ENCODE assay signal across 8 cellular contexts in the genomic region with DNA sequence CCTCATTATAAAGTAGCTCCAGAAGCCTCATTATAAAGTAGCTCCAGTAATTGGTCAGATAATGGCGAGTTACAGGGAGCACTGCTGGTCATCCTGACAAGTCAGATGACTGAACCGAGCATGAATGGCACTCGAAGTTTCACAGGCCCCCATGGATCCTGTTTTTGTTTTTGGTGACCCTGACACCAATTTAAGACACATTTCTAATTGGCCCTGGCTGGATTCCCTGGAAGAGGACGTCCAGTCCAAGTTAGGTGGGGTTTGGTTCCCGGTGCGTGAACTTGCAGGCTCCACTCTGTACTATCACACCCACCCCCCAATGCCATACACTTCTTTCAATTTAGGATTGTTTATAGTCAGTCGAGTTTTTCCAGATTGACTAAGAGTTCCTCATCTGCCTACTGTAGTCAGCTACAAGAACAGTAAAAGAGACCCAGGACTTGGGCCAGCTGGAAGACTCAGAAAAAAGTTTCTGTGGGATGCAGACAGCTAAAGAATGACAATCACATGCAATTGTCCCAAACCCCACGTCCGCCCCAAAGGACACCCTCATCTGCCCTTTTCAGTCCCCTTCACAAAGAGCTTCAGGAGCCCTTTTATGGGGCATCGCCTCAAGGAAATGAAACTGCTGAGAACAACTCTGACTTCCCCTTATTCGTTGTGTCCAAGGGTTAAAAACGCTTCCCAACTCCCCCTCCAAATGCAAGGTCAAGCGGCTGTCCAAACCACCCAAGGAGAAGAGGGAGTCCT. TPM values are rescaled to one million over a fixed set of nuclear protein-coding genes. Genes with fewer than 3 reads are reported as not detected.
DNase-seq lines count a peak whose midpoint lies in the region; ATAC-seq, FAIRE-seq and TF ChIP-seq lines count a peak whose summit lies in the region.

No MANE protein-coding gene starts in this region.

- H3K4me1 ChIP-seq in PC-9 (replicated peaks; ENCODE audit: insufficient read depth): peaks cover 36% of the 10 kb centered on the region
- H3K4me1 ChIP-seq in H1 (replicated peaks in 1 of 4; ENCODE audit: control insufficient read depth in 3 of 4, insufficient read depth in 4 of 4, low read length in 3 of 4): peaks cover 5 to 14% (median 11%) of the 10 kb centered on the region in 4 experiments; a peak in 6 of 7 replicates
- peaks cover 29% of the 10 kb centered on the region for H3K4me1 ChIP-seq in Karpas-422 (ENCODE audit: low read length)

- peak overlapping the region; percentile 61 for H2BK120ac ChIP-seq in H1 (replicated peaks; ENCODE audit: low read depth, low read length)

- peak overlapping the region; percentile 85; the same call in 1 of the 2 replicates for H2BK5ac ChIP-seq in H1 (ENCODE audit: low read depth, low read length)

- peaks cover 43% of the 10 kb centered on the region; the same call in 1 of the 2 replicates for H3F3A ChIP-seq in PC-9 (ENCODE audit: insufficient read depth, low read depth)

- peaks cover 43% of the 10 kb centered on the region for H3K4me1 Mint-ChIP-seq in neural crest cell

- peak overlapping the region; percentile 90 for H3K27ac ChIP-seq in PC-9
- no peak overlapping the region for H3K27ac ChIP-seq in H1 (ENCODE audit: low read depth, low read length)
- no peak overlapping the region for H3K27ac ChIP-seq in Karpas-422 (ENCODE audit: low read length)

- no peak for FAIRE-seq in H1 (lab: Jason Lieb, UNC)

- CTCF ChIA-PET in PC-9 (lab: Charles Lee) (no interaction called here), H1 (lab: Charles Lee; ENCODE audit: partially characterized antibody) (interaction anchor here (0.6 to 11.2 kb wide), 8 partner anchors 8 to 207 kb away, joined by 3 to 130 read pairs (median 4); no protein-coding TSS in a partner anchor)

- H3K4me3 Mint-ChIP-seq in neural crest cell: peak overlapping the region; percentile 75

- POLR2A ChIA-PET in PC-9 (lab: Charles Lee; ENCODE audit: unreplicated experiment) (interaction anchor here (0.6 to 0.8 kb wide), 4 partner anchors 14 to 1664 kb away, joined by 4 to 8 read pairs (median 6); no protein-coding TSS in a partner anchor), H1 (lab: Charles Lee; ENCODE audit: partially characterized antibody) (interaction anchor here (0.5 to 11.4 kb wide), 8 partner anchors 14 to 1107 kb away, joined by 3 to 107 read pairs (median 7); no protein-coding TSS in a partner anchor)

- no TSS peak for BruUV-seq in PC-9 (replicated peaks; lab: Mats Ljungman, UMichigan)

- peak overlapping the region; percentile 10 for H4K5ac ChIP-seq in H1 (ENCODE audit: insufficient read length, low read depth, low read length)

- H3K18ac ChIP-seq in H1 (ENCODE audit: extremely low read depth, low read length): peak overlapping the region; percentile 90

- no peak for TF ChIP-seq CTCF in PC-9 (conservative IDR thresholded peaks at IDR 0.05)
- no peak for TF ChIP-seq CTCF in H1 (IDR thresholded peaks at IDR 0.05; ENCODE audit: control extremely low read depth in 1 of 3, insufficient read depth in 1 of 3, low read depth in 1 of 3, low read length in 3 of 3)
- no peak for TF ChIP-seq CTCF in neural crest cell (conservative IDR thresholded peaks at IDR 0.05)

- peaks cover 83% of the 10 kb centered on the region for H3K27me3 Mint-ChIP-seq in neural crest cell (ENCODE audit: low read depth)

- H2BK20ac ChIP-seq in H1 (ENCODE audit: low read length): 0 out of 2 replicates have a peak overlapping the region, but pooled peaks have one; percentile 18

- H3K36me3 ChIP-seq in PC-9 (ENCODE audit: low read depth) (peaks cover 36% of the 10 kb centered on the region), H1 (ENCODE audit: control insufficient read depth in 2 of 4, insufficient read depth in 4 of 4, low read length in 3 of 4) (peaks cover 2 to 28% (median 5%) of the 10 kb centered on the region in 4 experiments; a peak in 5 of 8 replicates), Karpas-422 (ENCODE audit: insufficient read depth, low read length) (no peaks in the 10 kb centered on the region)

- peaks cover 21% of the 10 kb centered on the region for H3K79me1 ChIP-seq in H1 (ENCODE audit: low read depth, low read length)

- no peak; a peak in 1 of 4 replicates for TF ChIP-seq RAD21 in H1 (IDR thresholded peaks at IDR 0.05 in 1 of 2, conservative IDR thresholded peaks at IDR 0.05 in 1 of 2; ENCODE audit: low read depth in 2 of 2, low read length in 2 of 2)

- no peak overlapping the region for H4K8ac ChIP-seq in H1 (ENCODE audit: extremely low read depth, insufficient read depth, low read length)

- H3K4me2 ChIP-seq in PC-9: peak overlapping the region; percentile 97
- H3K4me2 ChIP-seq in H1 (ENCODE audit: insufficient read depth in 1 of 2, low read depth in 2 of 2, low read length in 2 of 2): peak overlapping the region; percentile 62 to 97
- no peak overlapping the region for H3K4me2 ChIP-seq in Karpas-422 (ENCODE audit: low read depth, low read length, poor library complexity, severe bottlenecking)

- H3K4me3 ChIP-seq in PC-9 (peak overlapping the region; percentile 91), H1 (ENCODE audit: extremely low read depth in 1 of 4, insufficient read depth in 2 of 4, low read depth in 3 of 4, low read length in 4 of 4) (peak overlapping the region; percentile 81 to 97 (median 90)), Karpas-422 (ENCODE audit: low read length) (no peak overlapping the region)

- DNase-seq in CD1c-positive myeloid dendritic cell (ENCODE audit: extremely low spot score): peak; percentile 74
- no peak for DNase-seq in PC-9
- DNase-seq in H1 (ENCODE audit: low read depth in 1 of 2, low spot score in 2 of 2): no peak
- DNase-seq in neural crest cell (ENCODE audit: low read depth, low spot score): no peak
- DNase-seq in Karpas-422: no peak
- no peak for DNase-seq in NCI-H1048 (lab: John Stamatoyannopoulos, UW)
- DNase-seq in AG08396 (ENCODE audit: low spot score): no peak

- peaks cover 27% of the 10 kb centered on the region for H3K23me2 ChIP-seq in H1 (ENCODE audit: low read depth, low read length)

- H3K56ac ChIP-seq in H1 (replicated peaks; ENCODE audit: insufficient read length, low read depth, low read length): peak overlapping the region; percentile 52

- H3K27ac Mint-ChIP-seq in neural crest cell (ENCODE audit: unreplicated experiment): no peak overlapping the region

- H2AFZ ChIP-seq in PC-9 (no peak overlapping the region), H1 (ENCODE audit: low read length) (no peak overlapping the region), Karpas-422 (ENCODE audit: low read length) (no peak overlapping the region)

- TF ChIP-seq POLR2A in H1 (IDR thresholded peaks at IDR 0.05; ENCODE audit: control extremely low read depth in 1 of 2, low read depth in 2 of 2, low read length in 2 of 2): no peak

- H4K20me1 ChIP-seq in PC-9 (ENCODE audit: insufficient read depth) (peaks cover 23% of the 10 kb centered on the region), H1 (replicated peaks in 1 of 2; ENCODE audit: control insufficient read depth in 1 of 2, insufficient read depth in 2 of 2, low read length in 2 of 2) (peaks cover 1 to 14% of the 10 kb centered on the region in 2 experiments), Karpas-422 (ENCODE audit: insufficient read depth, low read depth, low read length) (no peaks in the 10 kb centered on the region; the same call in 1 of the 2 replicates)

- peak overlapping the region; percentile 61 for H4K91ac ChIP-seq in H1 (replicated peaks; ENCODE audit: insufficient read length, low read length)

- H3K36me3 Mint-ChIP-seq in neural crest cell (ENCODE audit: low read depth): no peaks in the 10 kb centered on the region

- H3K9me3 Mint-ChIP-seq in neural crest cell: no peaks in the 10 kb centered on the region

- peak overlapping the region; percentile 40 for H3K4ac ChIP-seq in H1 (replicated peaks; ENCODE audit: insufficient read length, low read depth, low read length)

- no peak for ATAC-seq in HG02642 (IDR thresholded peaks at IDR 0.05; ENCODE audit: poor library complexity, unreplicated experiment)

- H3K14ac ChIP-seq in H1 (ENCODE audit: insufficient read length): no peak overlapping the region

- TF ChIP-seq EP300 in H1 (IDR thresholded peaks at IDR 0.05; ENCODE audit: borderline replicate concordance in 1 of 2, low read depth in 2 of 2, low read length in 2 of 2): no peak

- H3K79me2 ChIP-seq in PC-9 (ENCODE audit: low read depth) (peaks cover 85% of the 10 kb centered on the region), H1 (ENCODE audit: control insufficient read depth in 1 of 2, insufficient read depth in 2 of 2, low read length in 2 of 2) (peaks cover 21 to 50% of the 10 kb centered on the region in 2 experiments), Karpas-422 (ENCODE audit: low read length) (no peaks in the 10 kb centered on the region)

- no peaks in the 10 kb centered on the region for H3K27me3 ChIP-seq in PC-9 (ENCODE audit: insufficient read depth, low read depth)
- no peaks in the 10 kb centered on the region; a peak in 1 of 7 replicates for H3K27me3 ChIP-seq in H1 (replicated peaks in 1 of 4; ENCODE audit: control insufficient read depth in 3 of 4, extremely low read depth in 1 of 4, insufficient read depth in 3 of 4, low read length in 3 of 4)
- H3K27me3 ChIP-seq in Karpas-422 (ENCODE audit: low read length): 0 out of 2 replicates have a peak, but pooled peaks cover 3% of the 10 kb centered on the region

- intact Hi-C loops in PC-9 (cut with micrococcal nuclease; ENCODE audit: unreplicated experiment): loop anchor here (10.0 kb wide), 1 partner anchor 481 kb away; no protein-coding TSS in a partner anchor

- H3K9ac ChIP-seq in H1 (replicated peaks in 1 of 4; ENCODE audit: extremely low read depth in 1 of 4, low read depth in 3 of 4, low read length in 3 of 4): peak overlapping the region in 2 of 4 experiments; percentile 12 to 29; a peak in 4 of 7 replicates
- H3K9ac ChIP-seq in Karpas-422 (ENCODE audit: low read length): no peak overlapping the region

- H3K9me3 ChIP-seq in PC-9 (ENCODE audit: insufficient read depth, low read depth) (no peaks in the 10 kb centered on the region), H1 (ENCODE audit: insufficient read depth in 2 of 2, low read depth in 1 of 2, low read length in 1 of 2) (no peaks in the 10 kb centered on the region), Karpas-422 (ENCODE audit: low read length) (no peaks in the 10 kb centered on the region)

- H2BK12ac ChIP-seq in H1 (ENCODE audit: low read depth, low read length): peak overlapping the region; percentile 53; the same call in 1 of the 2 replicates

- no peak overlapping the region for H2AK5ac ChIP-seq in H1 (ENCODE audit: low read depth, low read length)

- 23% methylated on average over 13 of the region's 13 CpGs; no CpG with 5 or more reads in 1 of the 2 experiments for WGBS in H1 (ENCODE audit: extremely low coverage in 1 of 2, insufficient coverage in 1 of 2, insufficient read length in 1 of 2, insufficient replicate concordance in 2 of 2, low coverage in 1 of 2, low lambda C conversion rate in 2 of 2, missing lambda C conversion rate in 1 of 2), 2 experiments

- H2BK15ac ChIP-seq in H1 (ENCODE audit: low read length): peak overlapping the region; percentile 46; the same call in 1 of the 2 replicates

- H3K23ac ChIP-seq in H1 (ENCODE audit: insufficient read length): no peak overlapping the region

- no peaks in the 10 kb centered on the region for H3K9me2 ChIP-seq in PC-9 (ENCODE audit: insufficient read depth)
- H3K9me2 ChIP-seq in Karpas-422 (replicated peaks; ENCODE audit: insufficient read depth, low read length): no peaks in the 10 kb centered on the region

RNA-seq across cellular contexts. Expression of a gene that starts 2.7 kb away (rescaled TPM):
- 144 and 154 TPM in 2 replicates for total RNA-seq in PC-9 (2021)
- total RNA-seq in H1 (2021; fragmentation: NEBNext Ultra II Directional; extraction: Animal tissue kit (Norgen Biotek cat#: 25700)): 32.5 and 37.8 TPM in 2 replicates
- polyA plus RNA-seq in H1 (2011; rRNA removed): 36.4 and 41.9 TPM in 2 replicates
- 40.2 TPM for polyA plus RNA-seq in H1 (2011; cell fraction: cytosol; rRNA removed)
- polyA plus RNA-seq in H1 (2011; cell fraction: nucleus; rRNA removed): 40.2 TPM
- 25.1 to 32.0 TPM (median 29.2 TPM) in 4 replicates for polyA plus RNA-seq in H1 (2012, experiment 1 of 2)
- polyA plus RNA-seq in H1 (2012, experiment 2 of 2): 36.9 TPM
- polyA plus RNA-seq in H1 (2013, experiment 1 of 2): 9.6 TPM
- polyA plus RNA-seq in H1 (2013, experiment 2 of 2): 10.6 TPM
- 56.9 and 114 TPM in 2 replicates for polyA minus RNA-seq in H1 (2011; rRNA and poly(A)+ RNA removed)
- polyA minus RNA-seq in H1 (2011; cell fraction: cytosol; rRNA and poly(A)+ RNA removed): 51.7 TPM
- 27.3 TPM for polyA minus RNA-seq in H1 (2011; cell fraction: nucleus; rRNA and poly(A)+ RNA removed)
- 0.91 and 1.8 TPM in 2 replicates for total RNA-seq in neural crest cell
- 0.19 TPM in 1 of 2 replicates, not detected in the other for total RNA-seq in Karpas-422 (2014; rRNA removed; shearing (Covaris generic); ENCODE audit: low replicate concordance)

RNA-seq across cellular contexts. Expression of a gene that starts 28.5 kb away (rescaled TPM):
- total RNA-seq in PC-9 (2021) (not detected in 2 replicates), neural crest cell (not detected in 2 replicates)
- total RNA-seq in H1 (2021; fragmentation: NEBNext Ultra II Directional; extraction: Animal tissue kit (Norgen Biotek cat#: 25700)): 0.40 TPM in 1 of 2 replicates, not detected in the other
- polyA plus RNA-seq in H1 (2011; rRNA removed): 0.08 and 0.13 TPM in 2 replicates
- polyA plus RNA-seq in H1 (2011; cell fraction: cytosol; rRNA removed): 0.21 TPM
- 0.33 TPM for polyA plus RNA-seq in H1 (2011; cell fraction: nucleus; rRNA removed)
- polyA plus RNA-seq in H1 (2012, experiment 1 of 2): not detected in 4 replicates
- not detected for polyA plus RNA-seq in H1 (2012, experiment 2 of 2)
- not detected for polyA plus RNA-seq in H1 (2013, experiment 1 of 2)
- polyA plus RNA-seq in H1 (2013, experiment 2 of 2): 0.04 TPM
- 0.17 TPM in 1 of 2 replicates, not detected in the other for polyA minus RNA-seq in H1 (2011; rRNA and poly(A)+ RNA removed)
- not detected for polyA minus RNA-seq in H1 (2011; cell fraction: cytosol; rRNA and poly(A)+ RNA removed)
- not detected for polyA minus RNA-seq in H1 (2011; cell fraction: nucleus; rRNA and poly(A)+ RNA removed)
- not detected in 2 replicates for total RNA-seq in Karpas-422 (2014; rRNA removed; shearing (Covaris generic); ENCODE audit: low replicate concordance)

Comparison
In these comparisons a context has a peak if more than half of its experiments do, and no peak if none do; other contexts are left out.
1. RNA of a gene that starts 2.7 kb away (total RNA-seq): 144 to 154 TPM in PC-9 and 32.5 to 37.8 TPM in H1; 0.91 to 1.8 TPM in neural crest cell and 0.19 TPM in Karpas-422; every median in the first group is over 10 times any median in the second.